In genomic region chrX:2665387-2666304, GRCh38 we compare ENCODE assay signal across 10 cellular contexts.
"Had no signal": no experiment of that assay in that cellular context is flagged by ENCODE, and none has a peak within 500 bp of the region (broad histone marks: within the 10 kb centered on the region; RNA-seq: fewer than 3 reads in every experiment).

No MANE protein-coding gene starts in this region.

- H3K9me3 ChIP-seq: heart left ventricle, left lung had no signal

- H2AFZ ChIP-seq: parathyroid adenoma had no signal

- H3K27ac ChIP-seq: left lung, parathyroid adenoma had no signal

- H3K36me3 ChIP-seq: heart left ventricle, left lung had no signal

- H3K27me3 ChIP-seq: heart left ventricle, left lung had no signal

- H3K4me3 ChIP-seq: heart left ventricle, left lung had no signal

- H3K4me1 ChIP-seq: left lung, parathyroid adenoma had no signal

- H3K79me2 ChIP-seq: parathyroid adenoma had no signal

- DNase-seq: activated B cell treated with CpG ODN at 0.5 μM for 24 hours; activated CD4-positive, alpha-beta T cell treated with anti-CD3 and anti-CD28 coated beads, Interleukin-2, amount 10 ng/mL, durations not matched to agents 24 days and 14 days; activated CD8-positive, alpha-beta memory T cell treated with anti-CD3 and anti-CD28 coated beads for 24 hours; heart left ventricle; islet precursor cell; left lung; stimulated activated naive B cell treated with anti-CD40 and anti-IgM and Interleukin-4, amounts not matched to agents 10 μg/mL and 1 μg/mL and 100 μg/mL, for 72 hours; T-helper 1 cell; trophoblast cell had no signal

- H3K9ac ChIP-seq: parathyroid adenoma had no signal

- ATAC-seq: left lung; stimulated activated naive B cell treated with anti-CD40 and anti-IgM and Interleukin-4, amounts not matched to agents 10 μg/mL and 1 μg/mL and 100 μg/mL, for 72 hours had no signal
